18 cellular contexts compared by ENCODE assay signal in the genomic region with DNA sequence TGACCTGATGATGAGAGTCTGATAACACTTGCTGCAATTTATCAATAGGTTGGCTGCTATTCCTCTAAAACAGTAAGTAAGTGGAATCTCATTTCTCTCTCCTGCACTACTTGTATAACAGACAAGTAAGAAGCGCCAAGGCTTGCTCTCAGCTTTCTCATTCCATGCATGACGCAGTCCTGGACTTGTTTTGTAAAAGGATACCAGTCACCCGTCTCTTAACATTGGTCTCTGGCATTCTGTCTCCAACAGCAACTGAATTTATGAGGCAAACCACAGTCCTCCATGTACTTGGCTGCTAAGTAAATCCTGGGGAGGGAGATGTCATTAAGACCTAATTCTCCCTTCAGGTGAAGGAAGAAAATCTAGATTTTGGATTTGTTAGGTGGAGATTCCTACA.
DNase-seq lines count a peak whose midpoint lies in the region; ATAC-seq and TF ChIP-seq lines count a peak whose summit lies in the region.
"Had no signal": no experiment of that assay in that cellular context is flagged by ENCODE, and none has a peak within 500 bp of the region (broad histone marks: within the 10 kb centered on the region; RNA-seq: fewer than 3 reads in every experiment).

No MANE protein-coding gene starts in this region.

- no peaks in the 10 kb centered on the region for H3K9me3 ChIP-seq in mammary epithelial cell (replicated peaks; ENCODE audit: insufficient read depth, low read length)
- no peaks in the 10 kb centered on the region for H3K9me3 ChIP-seq in tibial artery
- H3K9me3 ChIP-seq: BLaER1 had no signal

- no peaks in the 10 kb centered on the region for H3K4me1 Mint-ChIP-seq in MCF 10A (ENCODE audit: insufficient read depth, unreplicated experiment)
- H3K4me1 Mint-ChIP-seq: CD8-positive, alpha-beta memory T cell; H9; IgD-negative memory B cell had no signal

- H3K27me3 ChIP-seq in mammary epithelial cell (ENCODE audit: insufficient read depth, low read length) (peaks cover 4% of the 10 kb centered on the region), tibial artery (no peaks in the 10 kb centered on the region)
- H3K27me3 ChIP-seq: BLaER1 had no signal

- no peaks in the 10 kb centered on the region for H3K27me3 Mint-ChIP-seq in MCF 10A (ENCODE audit: insufficient read depth, unreplicated experiment)
- H3K27me3 Mint-ChIP-seq: CD8-positive, alpha-beta memory T cell; IgD-negative memory B cell had no signal

- H3K36me3 ChIP-seq in mammary epithelial cell (ENCODE audit: insufficient read depth, low read length) (no peaks in the 10 kb centered on the region), tibial artery (no peaks in the 10 kb centered on the region)
- H3K36me3 ChIP-seq: BLaER1 had no signal

- no peak for ATAC-seq in GM18520 (IDR thresholded peaks at IDR 0.05; ENCODE audit: unreplicated experiment)
- no peak for ATAC-seq in GM18502 (IDR thresholded peaks at IDR 0.05; ENCODE audit: poor library complexity, unreplicated experiment)
- ATAC-seq: GM12878, Panc1 had no signal

- in situ Hi-C loops in mammary epithelial cell (cut with MboI; ENCODE audit: low sequenced_read_pairs in 2 of 2) = no loop called here

- CTCF ChIA-PET in mammary epithelial cell (lab: Charles Lee; ENCODE audit: low non-redundant PET) = no interaction called here
- CTCF ChIA-PET in MCF 10A (lab: Yijun Ruan, JAX) = no interaction called here

- dilution Hi-C loops in mammary epithelial cell (cut with HindIII; ENCODE audit: low sequenced_read_pairs) = no loop called here

- POLR2A ChIA-PET in MCF 10A (lab: Yijun Ruan, JAX) = interaction anchor here (0.6 kb wide), 1 partner anchor 174 kb away, joined by 3 read pairs; no protein-coding TSS in a partner anchor

- no peak overlapping the region for H3K9ac ChIP-seq in mammary epithelial cell (ENCODE audit: insufficient read depth, low read length)
- H3K9ac ChIP-seq: BLaER1 had no signal

- no TSS peak for BruUV-seq in mammary epithelial cell (replicated peaks; lab: Mats Ljungman, UMichigan)
- BruUV-seq in MCF 10A (replicated peaks; lab: Mats Ljungman, UMichigan) = no TSS peak

- H2AFZ ChIP-seq in mammary epithelial cell (ENCODE audit: low read depth, low read length) = no peak overlapping the region

- H3K27ac Mint-ChIP-seq in MCF 10A (ENCODE audit: low read depth, unreplicated experiment) = no peak overlapping the region
- H3K27ac Mint-ChIP-seq: CD8-positive, alpha-beta memory T cell; H9; IgD-negative memory B cell had no signal

- H3K4me3 ChIP-seq in mammary epithelial cell (replicated peaks in 1 of 3; ENCODE audit: insufficient read depth in 1 of 3, low read depth in 2 of 3, low read length in 3 of 3) (no peak overlapping the region), tibial artery (no peak overlapping the region)
- H3K4me3 ChIP-seq: BLaER1, GM12878 had no signal

- H3K4me2 ChIP-seq in mammary epithelial cell (ENCODE audit: insufficient read depth, low read depth, low read length) = no peak overlapping the region
- H3K4me2 ChIP-seq: BLaER1 had no signal

- H3K4me1 ChIP-seq in mammary epithelial cell (ENCODE audit: insufficient read depth, low read length) (no peaks in the 10 kb centered on the region), tibial artery (no peaks in the 10 kb centered on the region)
- H3K4me1 ChIP-seq: BLaER1 had no signal

- H3K36me3 Mint-ChIP-seq in MCF 10A (ENCODE audit: insufficient read depth, unreplicated experiment) = no peaks in the 10 kb centered on the region
- H3K36me3 Mint-ChIP-seq: CD8-positive, alpha-beta memory T cell had no signal

- 53% methylated on average over 3 of the region's 3 CpGs for WGBS in mammary epithelial cell (ENCODE audit: low coverage, missing lambda C conversion rate)

- H3K9me3 Mint-ChIP-seq in MCF 10A (ENCODE audit: unreplicated experiment) = no peaks in the 10 kb centered on the region
- H3K9me3 Mint-ChIP-seq: H9, IgD-negative memory B cell had no signal

- intact Hi-C loops in mammary epithelial cell (cut with micrococcal nuclease) = no loop called here
- intact Hi-C loops in MCF 10A (cut with micrococcal nuclease) = no loop called here
- intact Hi-C loops in tibial artery (cut with DNase I; ENCODE audit: low total_unique reads) = no loop called here

- no peaks in the 10 kb centered on the region for H3K79me2 ChIP-seq in mammary epithelial cell (ENCODE audit: insufficient read depth, low read length)

- H3K4me3 Mint-ChIP-seq in MCF 10A (ENCODE audit: unreplicated experiment) = no peak overlapping the region
- H3K4me3 Mint-ChIP-seq: CD8-positive, alpha-beta memory T cell; H9; IgD-negative memory B cell had no signal

- no peak overlapping the region for H3K27ac ChIP-seq in mammary epithelial cell (ENCODE audit: insufficient read depth, low read depth, low read length)
- H3K27ac ChIP-seq in tibial artery = no peak overlapping the region
- H3K27ac ChIP-seq: BLaER1 had no signal

- TF ChIP-seq CTCF in mammary epithelial cell (conservative IDR thresholded peaks at IDR 0.05 in 1 of 2, IDR thresholded peaks at IDR 0.05 in 1 of 2; ENCODE audit: extremely low read depth in 1 of 2, insufficient read depth in 1 of 2, low read depth in 1 of 2, low read length in 2 of 2) (no peak), MCF 10A (IDR thresholded peaks at IDR 0.05; ENCODE audit: unreplicated experiment) (no peak), tibial artery (IDR thresholded peaks at IDR 0.05) (no peak)

- DNase-seq in mammary epithelial cell (peak; percentile 11), MCF 10A (ENCODE audit: unreplicated experiment) (no peak), amniotic epithelial cell (ENCODE audit: low read depth) (peak; percentile 5), left kidney (ENCODE audit: low read depth, low spot score) (peak; percentile 93), stromal cell of bone marrow (ENCODE audit: low read depth) (peak; percentile 2), tibial artery (no peak)
- DNase-seq: CD8-positive, alpha-beta memory T cell; DMS79 treated with DMSO at 0.1 percent for 48 hours; H9; NCI-H1436; NCI-H2029 treated with DMSO at 0.1 percent for 48 hours; NCI-H510A treated with DMSO at 0.1 percent for 48 hours had no signal

- H4K20me1 ChIP-seq in mammary epithelial cell (ENCODE audit: insufficient read depth, low read length) = no peaks in the 10 kb centered on the region
- H4K20me1 ChIP-seq: BLaER1 had no signal

Comparison
In these comparisons a context has a peak if more than half of its experiments do, and no peak if none do; other contexts are left out.
1. DNase-seq: peak in mammary epithelial cell (single experiment), amniotic epithelial cell (single experiment), left kidney (single experiment) and stromal cell of bone marrow (single experiment); none in MCF 10A (single experiment) and tibial artery (0 of 2).